In genomic region chr2:11160731-11161455, GRCh38 we compare ENCODE assay signal across 10 cellular contexts. TPM values are rescaled to one million over a fixed set of nuclear protein-coding genes. Genes with fewer than 3 reads are reported as not detected.
DNase-seq lines count a peak whose midpoint lies in the region; ATAC-seq lines count a peak whose summit lies in the region.
"Had no signal": no experiment of that assay in that cellular context is flagged by ENCODE, and none has a peak within 500 bp of the region (broad histone marks: within the 10 kb centered on the region; RNA-seq: fewer than 3 reads in every experiment).

No MANE protein-coding gene starts in this region.

- peaks cover 0 to 3% (median 0%) of the 10 kb centered on the region in 11 experiments; a peak in 1 of 22 replicates for H3K36me3 ChIP-seq in BLaER1 treated with 17β-estradiol and CSF1 and Interleukin-3, amounts not matched to agents 10 nM and 100 nM

- no peaks in the 10 kb centered on the region for H3K9me3 ChIP-seq in BLaER1 treated with 17β-estradiol and CSF1 and Interleukin-3, amounts not matched to agents 10 nM and 100 nM (replicated peaks in 1 of 11)

- 0 out of 22 replicates have a peak, but pooled peaks cover 0 to 10% (median 0%) of the 10 kb centered on the region in 11 experiments for H4K20me1 ChIP-seq in BLaER1 treated with 17β-estradiol and CSF1 and Interleukin-3, amounts not matched to agents 10 nM and 100 nM

- ATAC-seq in GM19035 (IDR thresholded peaks at IDR 0.05; ENCODE audit: unreplicated experiment), result peak; percentile 66
- ATAC-seq in HG03060 (IDR thresholded peaks at IDR 0.05; ENCODE audit: low read depth, unreplicated experiment), result peak; percentile 67
- ATAC-seq in activated naive CD4-positive, alpha-beta T cell treated with anti-CD3 and anti-CD28 coated beads, Interleukin-2, amount 50 U/mL, for 72 hours, result peak; percentile 88 to 90

- H3K36me3 Mint-ChIP-seq in activated naive CD4-positive, alpha-beta T cell treated with anti-CD3 and anti-CD28 coated beads, Interleukin-2, amount 50 U/mL, for 72 hours, result no peaks in the 10 kb centered on the region

- peak overlapping the region; percentile 49 to 88 (median 62) for H3K4me2 ChIP-seq in BLaER1 treated with 17β-estradiol and CSF1 and Interleukin-3, amounts not matched to agents 10 nM and 100 nM

- H3K27ac ChIP-seq in BLaER1 treated with 17β-estradiol and CSF1 and Interleukin-3, amounts not matched to agents 10 nM and 100 nM, result peak overlapping the region; percentile 27 to 74 (median 71); a peak in 20 of 22 replicates

- H3K27ac Mint-ChIP-seq in activated naive CD4-positive, alpha-beta T cell treated with anti-CD3 and anti-CD28 coated beads, Interleukin-2, amount 50 U/mL, for 72 hours, result peak overlapping the region; percentile 75 to 81

- H3K9me3 Mint-ChIP-seq in activated naive CD4-positive, alpha-beta T cell treated with anti-CD3 and anti-CD28 coated beads, Interleukin-2, amount 50 U/mL, for 72 hours, result no peaks in the 10 kb centered on the region

- DNase-seq in activated naive CD4-positive, alpha-beta T cell treated with anti-CD3 and anti-CD28 coated beads, Interleukin-2, amount 50 U/mL, for 72 hours (ENCODE audit: low spot score in 2 of 2), result no peak
- no peak for DNase-seq in SHP77 (lab: John Stamatoyannopoulos, UW)
- no peak for DNase-seq in GM03348 (ENCODE audit: low spot score)
- DNase-seq in DMS 273 (lab: John Stamatoyannopoulos, UW; ENCODE audit: unreplicated experiment), result no peak
- DNase-seq in dermis blood vessel endothelial cell, result no peak
- DNase-seq: activated CD8-positive, alpha-beta memory T cell treated with anti-CD3 and anti-CD28 coated beads for 24 hours; DMS 273 treated with DMSO at 0.1 percent for 48 hours had no signal

- H3K4me3 ChIP-seq in BLaER1 treated with 17β-estradiol and CSF1 and Interleukin-3, amounts not matched to agents 10 nM and 100 nM, result peak overlapping the region in 2 of 10 experiments; percentile 25; a peak in 3 of 20 replicates

- H3K4me1 ChIP-seq in BLaER1 treated with 17β-estradiol and CSF1 and Interleukin-3, amounts not matched to agents 10 nM and 100 nM, result peaks cover 29 to 41% (median 39%) of the 10 kb centered on the region in 10 experiments

- H3K9ac ChIP-seq in BLaER1 treated with 17β-estradiol and CSF1 and Interleukin-3, amounts not matched to agents 10 nM and 100 nM, result peak overlapping the region; percentile 37 to 67 (median 56); a peak in 20 of 22 replicates

- no peaks in the 10 kb centered on the region for H3K27me3 ChIP-seq in BLaER1 treated with 17β-estradiol and CSF1 and Interleukin-3, amounts not matched to agents 10 nM and 100 nM

RNA-seq across cellular contexts. Expression of gene SLC66A3, which starts 5.6 kb away (rescaled TPM):
- 10 to 100 TPM in 1 of 2 donors, 1 to 10 TPM in 1; 6.9 to 12.3 TPM for total RNA-seq in activated naive CD4-positive, alpha-beta T cell treated with anti-CD3 and anti-CD28 coated beads, Interleukin-2, amount 50 U/mL, for 72 hours
- 29.3 and 53.4 TPM in 2 replicates for total RNA-seq in dermis blood vessel endothelial cell
